19 cellular contexts compared by ENCODE assay signal in the genomic region with DNA sequence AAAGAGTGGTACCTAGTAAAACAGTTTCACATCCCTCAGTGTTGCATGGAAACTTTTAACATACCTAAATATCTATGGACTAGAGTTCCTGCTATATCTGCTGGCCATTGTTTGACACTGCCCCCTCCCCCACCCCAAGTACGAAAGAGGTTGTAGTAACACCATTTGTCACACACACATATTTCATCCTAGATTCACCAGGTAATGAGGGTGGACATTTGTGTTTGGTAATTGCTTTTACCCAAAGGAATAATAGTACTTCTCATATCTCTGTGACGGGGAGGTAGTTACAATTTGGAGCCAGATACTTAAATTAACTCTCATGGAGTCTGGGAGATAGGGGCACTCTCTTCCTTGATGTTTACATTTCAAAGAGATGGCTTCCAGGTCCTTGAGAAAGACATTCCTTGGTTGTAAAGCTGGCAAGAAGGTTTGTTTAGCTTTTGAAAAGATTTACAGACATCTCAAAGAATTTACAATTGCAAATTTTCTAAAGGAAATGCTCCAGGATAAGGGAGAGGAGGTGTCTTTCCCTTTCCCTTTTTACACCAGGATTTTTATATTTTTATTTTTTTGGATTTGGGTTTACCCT.
"Had no signal": no experiment of that assay in that cellular context is flagged by ENCODE, and none has a peak within 500 bp of the region (broad histone marks: within the 10 kb centered on the region; RNA-seq: fewer than 3 reads in every experiment).

No MANE protein-coding gene starts in this region.

- ATAC-seq: left lung; natural killer cell treated with Interleukin-12 subunit alpha and Interleukin-12 subunit beta and Interleukin-15 and Interleukin-18, amount 100 ng/mL, for 72 hours; stimulated activated naive B cell treated with anti-CD40 and anti-IgM and Interleukin-4, amounts not matched to agents 10 μg/mL and 1 μg/mL and 100 μg/mL, for 72 hours had no signal

- H3K36me3 Mint-ChIP-seq: activated naive CD8-positive, alpha-beta T cell treated with anti-CD3 and anti-CD28 coated beads, Interleukin-2, amount 10 ng/mL, durations not matched to agents 7 days and 5 days; natural killer cell treated with Interleukin-12 subunit alpha and Interleukin-12 subunit beta and Interleukin-15 and Interleukin-18, amount 100 ng/mL, for 72 hours had no signal

- H3K4me3 ChIP-seq: heart left ventricle, left lung, right atrium auricular region, thyroid gland, uterus had no signal

- H3K4me1 ChIP-seq: left lung, right atrium auricular region, thyroid gland, uterus had no signal

- H3K27me3 Mint-ChIP-seq: progenitor cell of endocrine pancreas had no signal

- H3K27me3 ChIP-seq: brain microvascular endothelial cell, heart left ventricle, left lung, right atrium auricular region, thyroid gland, uterus had no signal

- H3K36me3 ChIP-seq: brain microvascular endothelial cell, heart left ventricle, left lung, right atrium auricular region, thyroid gland, uterus had no signal

- H3K9me3 Mint-ChIP-seq: activated CD4-positive, alpha-beta T cell treated with anti-CD3 and anti-CD28 coated beads, Interleukin-2, amount 10 ng/mL, durations not matched to agents 7 days and 5 days; activated naive CD8-positive, alpha-beta T cell treated with anti-CD3 and anti-CD28 coated beads, Interleukin-2, amount 10 ng/mL, durations not matched to agents 7 days and 5 days; activated T-helper 1 cell treated with anti-CD3 and anti-CD28 coated beads, Interleukin-12 subunit alpha, Interleukin-12 subunit beta, Interleukin-2, Interleukin-4 antibody, amounts not matched to agents 30 ng/mL and 10 ng/mL and 1 ng/mL, durations not matched to agents 14 hours and 24 hours and 36 hours; central memory CD8-positive, alpha-beta T cell; natural killer cell treated with Interleukin-12 subunit alpha and Interleukin-12 subunit beta and Interleukin-15 and Interleukin-18, amount 100 ng/mL, for 72 hours had no signal

- H3K27ac ChIP-seq: brain microvascular endothelial cell, heart left ventricle, left lung, right atrium auricular region, thyroid gland, uterus had no signal

- H3K9me3 ChIP-seq: heart left ventricle, left lung, right atrium auricular region, thyroid gland, uterus had no signal

- H3K27ac Mint-ChIP-seq: activated CD4-positive, alpha-beta T cell treated with anti-CD3 and anti-CD28 coated beads, Interleukin-2, amount 10 ng/mL, durations not matched to agents 7 days and 5 days; activated naive CD8-positive, alpha-beta T cell treated with anti-CD3 and anti-CD28 coated beads, Interleukin-2, amount 10 ng/mL, durations not matched to agents 7 days and 5 days; activated T-helper 1 cell treated with anti-CD3 and anti-CD28 coated beads, Interleukin-12 subunit alpha, Interleukin-12 subunit beta, Interleukin-2, Interleukin-4 antibody, amounts not matched to agents 30 ng/mL and 10 ng/mL and 1 ng/mL, durations not matched to agents 14 hours and 24 hours and 36 hours; natural killer cell treated with Interleukin-12 subunit alpha and Interleukin-12 subunit beta and Interleukin-15 and Interleukin-18, amount 100 ng/mL, for 72 hours; progenitor cell of endocrine pancreas; stimulated activated naive B cell treated with anti-CD40 and anti-IgM and Interleukin-4, amounts not matched to agents 10 μg/mL and 1 μg/mL and 100 μg/mL, for 72 hours had no signal

- H3K4me3 Mint-ChIP-seq: activated CD4-positive, alpha-beta T cell treated with anti-CD3 and anti-CD28 coated beads, Interleukin-2, amount 10 ng/mL, durations not matched to agents 7 days and 5 days; activated naive CD8-positive, alpha-beta T cell treated with anti-CD3 and anti-CD28 coated beads, Interleukin-2, amount 10 ng/mL, durations not matched to agents 7 days and 5 days; activated T-helper 1 cell treated with anti-CD3 and anti-CD28 coated beads, Interleukin-12 subunit alpha, Interleukin-12 subunit beta, Interleukin-2, Interleukin-4 antibody, amounts not matched to agents 30 ng/mL and 10 ng/mL and 1 ng/mL, durations not matched to agents 14 hours and 24 hours and 36 hours; central memory CD8-positive, alpha-beta T cell; natural killer cell treated with Interleukin-12 subunit alpha and Interleukin-12 subunit beta and Interleukin-15 and Interleukin-18, amount 100 ng/mL, for 72 hours; stimulated activated naive B cell treated with anti-CD40 and anti-IgM and Interleukin-4, amounts not matched to agents 10 μg/mL and 1 μg/mL and 100 μg/mL, for 72 hours had no signal

- DNase-seq: activated CD4-positive, alpha-beta T cell treated with anti-CD3 and anti-CD28 coated beads, Interleukin-2, amount 10 ng/mL, durations not matched to agents 7 days and 5 days; activated CD8-positive, alpha-beta memory T cell treated with anti-CD3 and anti-CD28 coated beads for 24 hours; activated naive CD8-positive, alpha-beta T cell treated with anti-CD3 and anti-CD28 coated beads, Interleukin-2, amount 10 ng/mL, durations not matched to agents 7 days and 5 days; brain microvascular endothelial cell; cortex of kidney; effector CD4-positive, alpha-beta T cell; heart left ventricle; kidney; left lung; stimulated activated CD4-positive, alpha-beta T cell treated with anti-CD3 and anti-CD28 coated beads, Interleukin-15, amount 100 ng/mL, for 24 hours; stimulated activated CD4-positive, alpha-beta T cell treated with anti-CD3 and anti-CD28 coated beads, Interleukin-4, amount 100 ng/mL, for 1 hour; stimulated activated naive B cell treated with anti-CD40 and anti-IgM and Interleukin-4, amounts not matched to agents 10 μg/mL and 1 μg/mL and 100 μg/mL, for 72 hours; thyroid gland; uterus had no signal

- H3K4me1 Mint-ChIP-seq: activated CD4-positive, alpha-beta T cell treated with anti-CD3 and anti-CD28 coated beads, Interleukin-2, amount 10 ng/mL, durations not matched to agents 7 days and 5 days; activated naive CD8-positive, alpha-beta T cell treated with anti-CD3 and anti-CD28 coated beads, Interleukin-2, amount 10 ng/mL, durations not matched to agents 7 days and 5 days; central memory CD8-positive, alpha-beta T cell had no signal
